Comparison of ENCODE assay signal across 20 cellular contexts in the genomic region with DNA sequence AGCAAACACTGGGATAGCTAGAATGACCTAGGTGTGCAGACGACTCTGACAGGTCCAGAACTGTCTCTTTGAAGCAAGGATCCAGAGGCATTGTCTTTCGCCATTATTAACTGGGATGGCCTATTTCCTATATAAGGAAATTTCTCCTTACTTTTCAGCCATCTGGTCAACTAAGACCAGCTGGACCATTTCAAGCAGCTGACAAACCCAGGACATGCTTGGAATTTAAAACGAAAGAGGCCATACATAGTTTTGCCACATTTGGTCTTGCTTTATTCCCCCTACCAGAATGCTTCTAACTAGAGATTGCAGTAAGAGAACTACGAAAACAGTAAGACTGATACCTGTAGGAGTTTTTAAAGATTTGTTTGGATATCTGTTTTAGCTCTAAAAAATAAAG.
"Had no signal": no experiment of that assay in that cellular context is flagged by ENCODE, and none has a peak within 500 bp of the region (broad histone marks: within the 10 kb centered on the region; RNA-seq: fewer than 3 reads in every experiment).

No MANE protein-coding gene starts in this region.

- H3K27me3 ChIP-seq: foreskin keratinocyte, vagina had no signal

- H3K4me1 ChIP-seq: foreskin keratinocyte, vagina had no signal

- DNase-seq: activated CD4-positive, alpha-beta T cell treated with anti-CD3 and anti-CD28 coated beads, Interleukin-2, amount 10 ng/mL, durations not matched to agents 7 days and 5 days; activated CD4-positive, CD25-positive, alpha-beta regulatory T cell treated with anti-CD3 and anti-CD28 coated beads, Interleukin-2, amount 50 U/mL, for 72 hours; activated CD8-positive, alpha-beta memory T cell treated with anti-CD3 and anti-CD28 coated beads, Interleukin-2, amount 10 ng/mL, durations not matched to agents 7 days and 5 days; activated CD8-positive, alpha-beta T cell treated with anti-CD3 and anti-CD28 coated beads for 36 hours; activated gamma-delta T cell; activated T-cell treated with anti-CD3 and anti-CD28 coated beads for 4 hours; aorta; effector memory CD4-positive, alpha-beta T cell; foreskin keratinocyte; kidney; nephron progenitor cell; posterior cingulate gyrus; stimulated activated CD4-positive, alpha-beta T cell treated with anti-CD3 and anti-CD28 coated beads, Interleukin-4, amount 100 ng/mL, for 1 hour; stimulated activated naive CD4-positive, alpha-beta T cell treated with Interleukin-2 at 50 U/mL for 16 hours; T-cell; WERI-Rb-1 had no signal

- H3K36me3 ChIP-seq: thoracic aorta, vagina, WERI-Rb-1 had no signal

- H3K27ac ChIP-seq: foreskin keratinocyte, thoracic aorta, vagina, WERI-Rb-1 had no signal

- H3K4me3 ChIP-seq: thoracic aorta, vagina had no signal

- H3K9me3 ChIP-seq: thoracic aorta, vagina had no signal

- ATAC-seq: activated CD8-positive, alpha-beta memory T cell treated with anti-CD3 and anti-CD28 coated beads, Interleukin-2, amount 10 ng/mL, durations not matched to agents 7 days and 5 days; activated CD8-positive, alpha-beta T cell treated with anti-CD3 and anti-CD28 coated beads for 36 hours; foreskin keratinocyte; left lobe of liver; sciatic nerve; T-cell had no signal
